Comparison of ENCODE assay signal across 1 cellular context in the genomic region with DNA sequence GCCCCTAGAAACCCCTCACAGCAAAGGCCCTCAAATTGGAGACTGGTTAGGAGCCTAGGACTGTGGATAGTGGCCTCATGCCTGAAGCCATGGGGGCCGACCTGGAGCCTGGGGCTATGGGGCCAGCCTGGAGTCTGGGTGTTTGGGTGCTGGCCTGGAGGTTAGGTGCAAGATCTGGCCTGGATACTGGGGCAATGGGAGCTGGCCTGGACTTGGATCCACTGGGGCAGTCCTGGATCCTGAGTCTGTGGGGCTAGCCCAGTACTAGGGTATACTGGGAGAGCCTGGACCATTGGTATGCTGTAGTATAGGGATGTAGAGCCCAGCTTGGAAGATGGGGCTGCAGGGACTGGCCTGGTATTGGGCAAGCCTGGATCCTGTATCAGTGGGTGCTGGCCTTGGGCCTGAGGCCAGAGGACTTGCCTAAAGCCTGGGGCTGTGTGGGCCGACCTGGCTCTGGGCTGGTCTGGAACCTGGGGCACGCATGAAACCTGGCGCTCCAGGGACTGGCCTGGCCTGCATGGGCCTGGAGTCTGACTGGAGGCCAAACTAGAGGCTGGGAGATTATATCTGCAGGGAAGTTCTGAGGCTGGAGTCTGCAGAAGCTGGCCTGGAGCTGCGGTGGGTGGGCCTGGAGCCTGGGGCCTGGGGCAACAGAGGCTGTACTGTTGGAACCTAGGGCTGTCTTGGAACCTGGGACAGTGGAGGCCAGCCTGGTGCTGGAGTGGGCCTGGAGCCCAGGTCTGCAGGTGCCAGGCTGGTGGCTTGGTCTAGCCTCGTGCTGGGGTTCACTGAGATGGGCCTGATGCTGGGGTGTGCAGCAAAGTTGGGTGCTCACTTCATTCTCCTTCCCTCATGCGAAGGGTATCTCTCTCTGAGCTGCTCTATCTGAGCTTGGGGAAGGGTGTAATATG.
A peak's percentile ranks its signal among the peaks of the same experiment; 100 is the strongest.
TF ChIP-seq lines count a peak whose summit lies in the region.

No MANE protein-coding gene starts in this region.

TF ChIP-seq in WTC11, 78 proteins besides CTCF, POLR2A, EP300 and RAD21:
- TF ChIP-seq ELF4 (CRISPR knock-in tag; IDR thresholded peaks at IDR 0.05; ENCODE audit: low read depth): no peak
- TF ChIP-seq, protein P1, sequence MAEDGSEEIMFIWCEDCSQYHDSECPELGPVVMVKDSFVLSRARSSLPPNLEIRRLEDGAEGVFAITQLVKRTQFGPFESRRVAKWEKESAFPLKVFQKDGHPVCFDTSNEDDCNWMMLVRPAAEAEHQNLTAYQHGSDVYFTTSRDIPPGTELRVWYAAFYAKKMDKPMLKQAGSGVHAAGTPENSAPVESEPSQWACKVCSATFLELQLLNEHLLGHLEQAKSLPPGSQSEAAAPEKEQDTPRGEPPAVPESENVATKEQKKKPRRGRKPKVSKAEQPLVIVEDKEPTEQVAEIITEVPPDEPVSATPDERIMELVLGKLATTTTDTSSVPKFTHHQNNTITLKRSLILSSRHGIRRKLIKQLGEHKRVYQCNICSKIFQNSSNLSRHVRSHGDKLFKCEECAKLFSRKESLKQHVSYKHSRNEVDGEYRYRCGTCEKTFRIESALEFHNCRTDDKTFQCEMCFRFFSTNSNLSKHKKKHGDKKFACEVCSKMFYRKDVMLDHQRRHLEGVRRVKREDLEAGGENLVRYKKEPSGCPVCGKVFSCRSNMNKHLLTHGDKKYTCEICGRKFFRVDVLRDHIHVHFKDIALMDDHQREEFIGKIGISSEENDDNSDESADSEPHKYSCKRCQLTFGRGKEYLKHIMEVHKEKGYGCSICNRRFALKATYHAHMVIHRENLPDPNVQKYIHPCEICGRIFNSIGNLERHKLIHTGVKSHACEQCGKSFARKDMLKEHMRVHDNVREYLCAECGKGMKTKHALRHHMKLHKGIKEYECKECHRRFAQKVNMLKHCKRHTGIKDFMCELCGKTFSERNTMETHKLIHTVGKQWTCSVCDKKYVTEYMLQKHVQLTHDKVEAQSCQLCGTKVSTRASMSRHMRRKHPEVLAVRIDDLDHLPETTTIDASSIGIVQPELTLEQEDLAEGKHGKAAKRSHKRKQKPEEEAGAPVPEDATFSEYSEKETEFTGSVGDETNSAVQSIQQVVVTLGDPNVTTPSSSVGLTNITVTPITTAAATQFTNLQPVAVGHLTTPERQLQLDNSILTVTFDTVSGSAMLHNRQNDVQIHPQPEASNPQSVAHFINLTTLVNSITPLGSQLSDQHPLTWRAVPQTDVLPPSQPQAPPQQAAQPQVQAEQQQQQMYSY (CRISPR knock-in tag; IDR thresholded peaks at IDR 0.05): peak; percentile 90
- TF ChIP-seq ESRRA (CRISPR knock-in tag; IDR thresholded peaks at IDR 0.05; ENCODE audit: borderline replicate concordance): no peak
